27 cellular contexts compared by ENCODE assay signal in the genomic region with DNA sequence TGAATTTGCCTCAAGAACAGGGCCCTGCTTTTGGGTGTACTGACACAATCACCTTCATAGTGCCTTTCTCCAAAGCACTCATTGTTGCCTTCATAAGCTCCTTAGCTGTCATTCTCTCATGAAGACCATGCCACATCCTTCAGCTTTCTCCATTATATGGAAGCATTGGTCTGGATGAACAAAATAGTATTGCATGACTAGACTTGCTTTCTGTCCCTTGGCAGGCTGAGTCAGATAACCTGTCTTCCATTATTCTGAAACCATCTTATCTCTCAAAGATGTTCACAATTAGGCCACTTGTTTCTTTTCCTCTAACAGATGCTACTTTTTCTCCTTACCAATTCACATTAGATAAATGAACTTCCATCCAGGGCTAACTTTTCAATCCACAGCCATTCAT.
"Had no signal": no experiment of that assay in that cellular context is flagged by ENCODE, and none has a peak within 500 bp of the region (broad histone marks: within the 10 kb centered on the region; RNA-seq: fewer than 3 reads in every experiment).

No MANE protein-coding gene starts in this region.

- H2AFZ ChIP-seq: neural progenitor cell, parathyroid adenoma had no signal

- H3K9me3 Mint-ChIP-seq: stimulated activated naive CD8-positive, alpha-beta T cell treated with anti-CD3 and anti-CD28 coated beads, Interleukin-15, Interleukin-2, amounts not matched to agents 100 ng/mL and 50 ng/mL, for 24 hours had no signal

- H3K27me3 Mint-ChIP-seq: stimulated activated naive B cell treated with anti-CD40 and anti-IgM and Interleukin-4, amounts not matched to agents 10 μg/mL and 1 μg/mL and 100 μg/mL, for 72 hours; stimulated activated naive CD8-positive, alpha-beta T cell treated with anti-CD3 and anti-CD28 coated beads, Interleukin-15, Interleukin-2, amounts not matched to agents 100 ng/mL and 50 ng/mL, for 24 hours had no signal

- H3K9ac ChIP-seq: neural progenitor cell, parathyroid adenoma had no signal

- DNase-seq: occipital lobe; ovary; posterior cingulate gyrus; psoas muscle; right cardiac atrium; right lobe of liver; sigmoid colon; small intestine; stimulated activated CD4-positive, alpha-beta T cell treated with anti-CD3 and anti-CD28 coated beads, Interleukin-15, amount 100 ng/mL, for 24 hours; stimulated activated CD4-positive, alpha-beta T cell treated with anti-CD3 and anti-CD28 coated beads, Interleukin-2, amount 100 ng/mL, for 24 hours; stimulated activated CD4-positive, alpha-beta T cell treated with anti-CD3 and anti-CD28 coated beads, Interleukin-2, amount 100 ng/mL, for 48 hours; stimulated activated CD4-positive, alpha-beta T cell treated with anti-CD3 and anti-CD28 coated beads, Interleukin-4, amount 100 ng/mL, for 24 hours; stimulated activated naive B cell treated with anti-CD40 and anti-IgM and Interleukin-4, amounts not matched to agents 10 μg/mL and 1 μg/mL and 100 μg/mL, for 72 hours; stimulated activated naive CD4-positive, alpha-beta T cell treated with Interleukin-2 at 50 U/mL for 16 hours; stomach; thyroid gland; trophoblast cell; upper lobe of left lung had no signal

- H3K27ac Mint-ChIP-seq: nephron; neural progenitor cell; progenitor cell of endocrine pancreas; stimulated activated effector memory CD8-positive, alpha-beta T cell treated with anti-CD3 and anti-CD28 coated beads, Interleukin-12 subunit alpha, Interleukin-12 subunit beta, amount 100 ng/mL, for 72 hours; stimulated activated naive B cell treated with anti-CD40 and anti-IgM and Interleukin-4, amounts not matched to agents 10 μg/mL and 1 μg/mL and 100 μg/mL, for 72 hours; stimulated activated naive CD8-positive, alpha-beta T cell treated with anti-CD3 and anti-CD28 coated beads, Interleukin-15, Interleukin-2, amounts not matched to agents 100 ng/mL and 50 ng/mL, for 24 hours had no signal

- H3K79me2 ChIP-seq: parathyroid adenoma had no signal

- H3K27ac ChIP-seq: neural progenitor cell, ovary, parathyroid adenoma, psoas muscle, right lobe of liver, sigmoid colon, stomach, thoracic aorta, thyroid gland, tibial nerve, upper lobe of left lung, vagina had no signal

- H3K4me3 ChIP-seq: neural progenitor cell, ovary, psoas muscle, right lobe of liver, sigmoid colon, stomach, thoracic aorta, thyroid gland, tibial nerve, upper lobe of left lung, vagina had no signal

- H3K36me3 ChIP-seq: neural progenitor cell, ovary, right lobe of liver, sigmoid colon, stomach, thoracic aorta, thyroid gland, tibial nerve, upper lobe of left lung, vagina had no signal

- H3K4me1 ChIP-seq: parathyroid adenoma, psoas muscle, right lobe of liver, sigmoid colon, stomach, tibial nerve, upper lobe of left lung, vagina had no signal

- H3K4me3 Mint-ChIP-seq: nephron; neural progenitor cell; stimulated activated effector memory CD8-positive, alpha-beta T cell treated with anti-CD3 and anti-CD28 coated beads, Interleukin-12 subunit alpha, Interleukin-12 subunit beta, amount 100 ng/mL, for 72 hours; stimulated activated naive B cell treated with anti-CD40 and anti-IgM and Interleukin-4, amounts not matched to agents 10 μg/mL and 1 μg/mL and 100 μg/mL, for 72 hours; stimulated activated naive CD8-positive, alpha-beta T cell treated with anti-CD3 and anti-CD28 coated beads, Interleukin-15, Interleukin-2, amounts not matched to agents 100 ng/mL and 50 ng/mL, for 24 hours had no signal

- H3K36me3 Mint-ChIP-seq: neural progenitor cell; stimulated activated effector memory CD8-positive, alpha-beta T cell treated with anti-CD3 and anti-CD28 coated beads, Interleukin-12 subunit alpha, Interleukin-12 subunit beta, amount 100 ng/mL, for 72 hours; stimulated activated naive B cell treated with anti-CD40 and anti-IgM and Interleukin-4, amounts not matched to agents 10 μg/mL and 1 μg/mL and 100 μg/mL, for 72 hours had no signal

- H3K9me3 ChIP-seq: psoas muscle, right lobe of liver, thoracic aorta, thyroid gland, upper lobe of left lung, vagina had no signal

- H3K4me2 ChIP-seq: neural progenitor cell had no signal

- H3K4me1 Mint-ChIP-seq: nephron; stimulated activated effector memory CD8-positive, alpha-beta T cell treated with anti-CD3 and anti-CD28 coated beads, Interleukin-12 subunit alpha, Interleukin-12 subunit beta, amount 100 ng/mL, for 72 hours; stimulated activated naive B cell treated with anti-CD40 and anti-IgM and Interleukin-4, amounts not matched to agents 10 μg/mL and 1 μg/mL and 100 μg/mL, for 72 hours had no signal

- H3K27me3 ChIP-seq: neural progenitor cell, ovary, right lobe of liver, sigmoid colon, stomach, thyroid gland, tibial nerve, upper lobe of left lung, vagina had no signal

- ATAC-seq: psoas muscle; right cardiac atrium; right lobe of liver; stimulated activated effector memory CD8-positive, alpha-beta T cell treated with anti-CD3 and anti-CD28 coated beads, Interleukin-12 subunit alpha, Interleukin-12 subunit beta, amount 100 ng/mL, for 72 hours; stimulated activated naive B cell treated with anti-CD40 and anti-IgM and Interleukin-4, amounts not matched to agents 10 μg/mL and 1 μg/mL and 100 μg/mL, for 72 hours had no signal
